8 cellular contexts compared by ENCODE assay signal in the genomic region with DNA sequence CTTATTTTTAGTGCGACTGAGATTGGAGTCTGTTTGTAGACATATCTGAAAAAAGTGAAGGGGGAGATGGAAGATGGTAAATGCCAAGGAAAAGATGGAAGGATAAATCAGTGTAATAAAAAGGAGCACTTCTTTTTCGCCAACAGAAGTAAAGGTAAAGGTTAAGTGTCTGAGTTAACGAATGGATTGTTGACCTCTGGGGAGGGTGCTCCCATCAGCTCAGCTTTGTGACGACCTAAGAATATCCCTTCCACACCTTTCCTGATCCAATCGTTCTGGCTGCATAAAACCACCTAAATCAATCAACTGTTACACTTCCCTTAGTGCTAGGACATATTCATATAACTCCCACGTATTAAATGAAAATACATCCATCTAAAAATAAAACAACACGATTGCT. TPM values are rescaled to one million over a fixed set of nuclear protein-coding genes. Genes with fewer than 3 reads are reported as not detected.
DNase-seq lines count a peak whose midpoint lies in the region; ATAC-seq and TF ChIP-seq lines count a peak whose summit lies in the region.

No MANE protein-coding gene starts in this region.

- peaks cover 22% of the 10 kb centered on the region for H3K4me1 ChIP-seq in ACC112 (ENCODE audit: control insufficient read depth, insufficient read depth, low read length, unreplicated experiment)
- peaks cover 4% of the 10 kb centered on the region; the same call in 1 of the 2 replicates for H3K4me1 ChIP-seq in IMR-90 (ENCODE audit: control insufficient read depth, insufficient read depth, low read length)
- H3K4me1 ChIP-seq in mucosa of descending colon (ENCODE audit: low read depth), result peaks cover 21% of the 10 kb centered on the region

- peak overlapping the region; percentile 97 for H3K4ac ChIP-seq in IMR-90 (ENCODE audit: low read depth, low read length)

- H3K79me2 ChIP-seq in ACC112 (ENCODE audit: control insufficient read depth, insufficient read depth, low read length, unreplicated experiment), result peaks cover 59% of the 10 kb centered on the region

- no peak for ATAC-seq in IMR-90 (ENCODE audit: low read depth)
- peak; percentile 34 for ATAC-seq in mucosa of descending colon
- no peak for ATAC-seq in GM19328 (IDR thresholded peaks at IDR 0.05; ENCODE audit: unreplicated experiment)
- ATAC-seq in HG02588 (IDR thresholded peaks at IDR 0.05; ENCODE audit: unreplicated experiment), result no peak

- H3K9me1 ChIP-seq in IMR-90 (ENCODE audit: insufficient read depth, low read length), result 0 out of 2 replicates have a peak, but pooled peaks cover 3% of the 10 kb centered on the region

- peak overlapping the region; percentile 31; the same call in 1 of the 2 replicates for H2AK5ac ChIP-seq in IMR-90 (ENCODE audit: low read depth, low read length)

- peak overlapping the region; percentile 86 for H2BK120ac ChIP-seq in IMR-90 (ENCODE audit: low read depth, low read length)

- dilution Hi-C loops in IMR-90 (cut with HindIII; ENCODE audit: low sequenced_read_pairs, unreplicated experiment), result no loop called here

- H2BK5ac ChIP-seq in IMR-90 (ENCODE audit: low read depth, low read length, poor library complexity, severe bottlenecking), result peak overlapping the region; percentile 90

- H2AK9ac ChIP-seq in IMR-90 (replicated peaks; ENCODE audit: low read depth, low read length, poor library complexity), result peak overlapping the region; percentile 94

- WGBS in IMR-90 (ENCODE audit: extremely low coverage in 2 of 2, insufficient read length in 1 of 2), 2 experiments, result no CpG with 5 or more reads among the region's 7 CpGs

- no peaks in the 10 kb centered on the region for H3K27me3 ChIP-seq in ACC112 (ENCODE audit: insufficient read depth, low read length)
- H3K27me3 ChIP-seq in IMR-90 (ENCODE audit: control insufficient read depth, insufficient read depth, low read length), result no peaks in the 10 kb centered on the region

- peak overlapping the region; percentile 92 for H3K14ac ChIP-seq in IMR-90 (replicated peaks; ENCODE audit: low read depth, low read length)

- peaks cover 8 to 12% of the 10 kb centered on the region in 2 experiments; a peak in 3 of 4 replicates for H3K79me1 ChIP-seq in IMR-90 (ENCODE audit: low read depth in 1 of 2, low read length in 2 of 2)

- peak overlapping the region; percentile 91 for H4K91ac ChIP-seq in IMR-90 (ENCODE audit: insufficient read depth, low read depth, low read length)

- H3K4me2 ChIP-seq in IMR-90 (ENCODE audit: low read depth, low read length), result peak overlapping the region; percentile 95

- H3K36me3 ChIP-seq in ACC112 (ENCODE audit: insufficient read depth, low read length) (peaks cover 6% of the 10 kb centered on the region), IMR-90 (ENCODE audit: control insufficient read depth, insufficient read depth, low read length) (no peaks in the 10 kb centered on the region), mucosa of descending colon (ENCODE audit: low read depth) (no peaks in the 10 kb centered on the region)

- in situ Hi-C loops in IMR-90 (cut with MboI; ENCODE audit: low sequenced_read_pairs), result loop anchor here (5.0 kb wide), 1 partner anchor 47 kb away; no protein-coding TSS in a partner anchor
- in situ Hi-C loops in G401 (cut with HindIII; ENCODE audit: low sequenced_read_pairs), result no loop called here

- peak overlapping the region; percentile 76; the same call in 2 of the 3 replicates for H2BK15ac ChIP-seq in IMR-90 (ENCODE audit: low read depth, low read length)

- peak overlapping the region; percentile 96 for H3K18ac ChIP-seq in IMR-90 (ENCODE audit: low read depth, low read length)

- CTCF ChIA-PET in IMR-90 (lab: Yijun Ruan, JAX), result no interaction called here

- H2AFZ ChIP-seq in ACC112 (ENCODE audit: low read length, unreplicated experiment) (peak overlapping the region; percentile 48), IMR-90 (replicated peaks; ENCODE audit: low read length, poor library complexity) (no peak overlapping the region)

- H3K56ac ChIP-seq in IMR-90 (ENCODE audit: extremely low read depth, insufficient read depth, low read length), result peak overlapping the region; percentile 97

- BruUV-seq in IMR-90 (replicated peaks; lab: Mats Ljungman, UMichigan), result TSS peak; percentile 86

- TF ChIP-seq CTCF in IMR-90 (conservative IDR thresholded peaks at IDR 0.05; ENCODE audit: low read depth, low read length) (no peak), choroid plexus epithelial cell (conservative IDR thresholded peaks at IDR 0.05; ENCODE audit: low read depth, low read length) (no peak), mucosa of descending colon (IDR thresholded peaks at IDR 0.05) (no peak)

- peaks cover 6% of the 10 kb centered on the region; the same call in 1 of the 2 replicates for H4K20me1 ChIP-seq in IMR-90 (ENCODE audit: insufficient read depth, low read length)

- DNase-seq in IMR-90 (no peak), choroid plexus epithelial cell (ENCODE audit: low read depth) (no peak), mucosa of descending colon (peak in 1 of 3 donors; percentile 33), activated gamma-delta T cell treated with Interleukin-2 at 50 U/mL for 16 hours (no peak), G401 (ENCODE audit: low spot score) (no peak)

- POLR2A ChIA-PET in IMR-90 (lab: Charles Lee; ENCODE audit: unreplicated experiment), result no interaction called here

- intact Hi-C loops in IMR-90 (cut with micrococcal nuclease) (no loop called here), mucosa of descending colon (cut with DNase I, micrococcal nuclease) (no loop called here)

- H4K8ac ChIP-seq in IMR-90 (ENCODE audit: low read depth in 2 of 2, low read length in 2 of 2), result peak overlapping the region; percentile 97 to 98

- peak overlapping the region; percentile 92 for H3K23ac ChIP-seq in IMR-90 (ENCODE audit: low read depth, low read length)

- no peak for TF ChIP-seq POLR2A in IMR-90 (IDR thresholded peaks at IDR 0.05; ENCODE audit: low read depth, low read length)

- peak overlapping the region; percentile 97 for H3K9ac ChIP-seq in IMR-90 (ENCODE audit: low read depth, low read length)

- H3K4me3 ChIP-seq in ACC112 (ENCODE audit: low read depth, low read length) (peak overlapping the region; percentile 88), IMR-90 (ENCODE audit: insufficient read depth, low read depth, low read length) (peak overlapping the region; percentile 72), choroid plexus epithelial cell (ENCODE audit: low read depth, low read length) (peak overlapping the region; percentile 87), mucosa of descending colon (peak overlapping the region; percentile 69)

- H4K5ac ChIP-seq in IMR-90 (ENCODE audit: low read depth, low read length), result peak overlapping the region; percentile 92

- TF ChIP-seq RAD21 in IMR-90 (IDR thresholded peaks at IDR 0.05; ENCODE audit: low read length), result no peak

- no peaks in the 10 kb centered on the region for H3K9me3 ChIP-seq in IMR-90 (ENCODE audit: control insufficient read depth, insufficient read depth, low read length)
- no peaks in the 10 kb centered on the region for H3K9me3 ChIP-seq in mucosa of descending colon

- H3K27ac ChIP-seq in ACC112 (ENCODE audit: low read depth, low read length) (peak overlapping the region; percentile 95), IMR-90 (ENCODE audit: insufficient read depth, low read length) (peak overlapping the region; percentile 97)

- H2BK20ac ChIP-seq in IMR-90 (ENCODE audit: low read depth, low read length), result peak overlapping the region; percentile 54; the same call in 1 of the 2 replicates

TF ChIP-seq in IMR-90, 13 proteins besides CTCF, POLR2A, EP300 and RAD21 (continues in another document):
- no peak for TF ChIP-seq MAFK (IDR thresholded peaks at IDR 0.05; ENCODE audit: low read depth, low read length)
- TF ChIP-seq NFE2L2 (IDR thresholded peaks at IDR 0.05; ENCODE audit: low read depth, low read length), result no peak
- no peak for TF ChIP-seq MAZ (IDR thresholded peaks at IDR 0.05; ENCODE audit: borderline replicate concordance, low read depth, low read length)
- no peak for TF ChIP-seq CHD1 (IDR thresholded peaks at IDR 0.05; ENCODE audit: low read depth, low read length)
- TF ChIP-seq SMC3 (IDR thresholded peaks at IDR 0.05; ENCODE audit: low read depth, low read length), result no peak
- TF ChIP-seq, protein P1, sequence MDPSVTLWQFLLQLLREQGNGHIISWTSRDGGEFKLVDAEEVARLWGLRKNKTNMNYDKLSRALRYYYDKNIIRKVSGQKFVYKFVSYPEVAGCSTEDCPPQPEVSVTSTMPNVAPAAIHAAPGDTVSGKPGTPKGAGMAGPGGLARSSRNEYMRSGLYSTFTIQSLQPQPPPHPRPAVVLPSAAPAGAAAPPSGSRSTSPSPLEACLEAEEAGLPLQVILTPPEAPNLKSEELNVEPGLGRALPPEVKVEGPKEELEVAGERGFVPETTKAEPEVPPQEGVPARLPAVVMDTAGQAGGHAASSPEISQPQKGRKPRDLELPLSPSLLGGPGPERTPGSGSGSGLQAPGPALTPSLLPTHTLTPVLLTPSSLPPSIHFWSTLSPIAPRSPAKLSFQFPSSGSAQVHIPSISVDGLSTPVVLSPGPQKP (IDR thresholded peaks at IDR 0.05; ENCODE audit: borderline replicate concordance, low read depth, low read length), result no peak
- no peak for TF ChIP-seq MXI1 (IDR thresholded peaks at IDR 0.05; ENCODE audit: borderline replicate concordance, low read depth, low read length)
- no peak for TF ChIP-seq FOS (IDR thresholded peaks at IDR 0.05; ENCODE audit: low read depth, low read length)
- TF ChIP-seq CEBPB (IDR thresholded peaks at IDR 0.05; ENCODE audit: low read depth, low read length), result no peak
- TF ChIP-seq BHLHE40 (IDR thresholded peaks at IDR 0.05; ENCODE audit: low read depth, low read length), result no peak
- TF ChIP-seq RFX5 (IDR thresholded peaks at IDR 0.05; ENCODE audit: low read depth, low read length), result no peak

RNA-seq across cellular contexts. Expression of a gene that starts 0.8 kb away (rescaled TPM):
- total RNA-seq in IMR-90 (2012; rRNA removed), result 2.3 and 3.6 TPM in 2 replicates
- 3.0 and 3.7 TPM in 2 replicates for polyA plus RNA-seq in IMR-90 (2012; rRNA removed)
- 5.4 and 6.8 TPM in 2 replicates for polyA plus RNA-seq in IMR-90 (2012; cell fraction: cytosol; rRNA removed)
- polyA plus RNA-seq in IMR-90 (2012; cell fraction: nucleus; rRNA removed; ENCODE audit: low replicate concordance), result 5.2 TPM in 2 replicates
- total RNA-seq in mucosa of descending colon, result 10 to 100 TPM in 2 of 3 donors, 1 to 10 TPM in 1; 8.6 to 14.0 (median 12.0) TPM
- total RNA-seq in G401 (2014; rRNA removed; shearing (Covaris generic)), result 4.2 and 4.6 TPM in 2 replicates

RNA-seq across cellular contexts. Expression of a gene that starts 1.0 kb away (rescaled TPM):
- total RNA-seq in IMR-90 (2012; rRNA removed) (110 and 111 TPM in 2 replicates), mucosa of descending colon (10 to 100 TPM; 29.0 to 35.5 (median 33.6) TPM)
- 24.4 and 27.8 TPM in 2 replicates for polyA plus RNA-seq in IMR-90 (2012; rRNA removed)
- 6.6 and 7.7 TPM in 2 replicates for polyA plus RNA-seq in IMR-90 (2012; cell fraction: cytosol; rRNA removed)
- 2.7 and 18.4 TPM in 2 replicates for polyA plus RNA-seq in IMR-90 (2012; cell fraction: nucleus; rRNA removed; ENCODE audit: low replicate concordance)
- 26.1 and 32.9 TPM in 2 replicates for total RNA-seq in G401 (2014; rRNA removed; shearing (Covaris generic))

RNA-seq across cellular contexts. Expression of a gene that starts 39.8 kb away (rescaled TPM):
- total RNA-seq in IMR-90 (2012; rRNA removed), result 179 and 276 TPM in 2 replicates
- 255 and 257 TPM in 2 replicates for polyA plus RNA-seq in IMR-90 (2012; rRNA removed)
- 284 and 311 TPM in 2 replicates for polyA plus RNA-seq in IMR-90 (2012; cell fraction: cytosol; rRNA removed)
- 112 and 307 TPM in 2 replicates for polyA plus RNA-seq in IMR-90 (2012; cell fraction: nucleus; rRNA removed; ENCODE audit: low replicate concordance)
- 10 to 100 TPM; 38.4 to 92.7 (median 48.2) TPM for total RNA-seq in mucosa of descending colon
- total RNA-seq in G401 (2014; rRNA removed; shearing (Covaris generic)), result 82.0 and 90.8 TPM in 2 replicates
